In genomic region chr21:44874240-44874496, GRCh38 we compare ENCODE assay signal across 8 cellular contexts. TPM values are rescaled to one million over a fixed set of nuclear protein-coding genes. Genes with fewer than 3 reads are reported as not detected.
A peak's percentile ranks its signal among the peaks of the same experiment; 100 is the strongest.
DNase-seq lines count a peak whose midpoint lies in the region; ATAC-seq and TF ChIP-seq lines count a peak whose summit lies in the region.

No MANE protein-coding gene starts in this region.

- ATAC-seq in Right ventricle myocardium inferior (no peak), HG02938 (IDR thresholded peaks at IDR 0.05; ENCODE audit: unreplicated experiment) (no peak)
- ATAC-seq in activated CD8-positive, alpha-beta T cell treated with anti-CD3 and anti-CD28 coated beads for 36 hours, result no peak

- H3K9me3 Mint-ChIP-seq in activated CD8-positive, alpha-beta T cell treated with anti-CD3 and anti-CD28 coated beads for 36 hours, result no peaks in the 10 kb centered on the region

- H3K27ac ChIP-seq in left ventricle myocardium inferior (replicated peaks) (peak overlapping the region; percentile 99), iPS-18a (ENCODE audit: low read length) (no peak overlapping the region), stomach (peak overlapping the region; percentile 96 to 99 (median 97))

- H3K4me3 Mint-ChIP-seq in activated CD8-positive, alpha-beta T cell treated with anti-CD3 and anti-CD28 coated beads for 36 hours, result peak overlapping the region; percentile 84

- H3K36me3 Mint-ChIP-seq in activated CD8-positive, alpha-beta T cell treated with anti-CD3 and anti-CD28 coated beads for 36 hours (ENCODE audit: low read depth), result peaks cover under 1% of the 10 kb centered on the region

- intact Hi-C loops in left ventricle myocardium inferior (cut with micrococcal nuclease), result no loop called here
- intact Hi-C loops in Right ventricle myocardium inferior (cut with DNase I), result loop anchor here (1.0 kb wide), 2 partner anchors 57 to 73 kb away; partner anchors contain the start of gene UBE2G2
- intact Hi-C loops in activated CD8-positive, alpha-beta T cell treated with anti-CD3 and anti-CD28 coated beads for 36 hours (cut with micrococcal nuclease), result loop anchor here (10.0 kb wide), 1 partner anchor 51 kb away; the partner anchor contains the start of gene ITGB2
- intact Hi-C loops in stomach (cut with DNase I; ENCODE audit: low total_unique reads), result no loop called here

- no peaks in the 10 kb centered on the region for H3K36me3 ChIP-seq in left ventricle myocardium inferior
- H3K36me3 ChIP-seq in iPS-18a (ENCODE audit: control insufficient read depth, low read depth, low read length), result no peaks in the 10 kb centered on the region
- no peaks in the 10 kb centered on the region for H3K36me3 ChIP-seq in stomach

- TF ChIP-seq POLR2A in stomach (IDR thresholded peaks at IDR 0.05), result no peak

- H3K9me3 ChIP-seq in left ventricle myocardium inferior (replicated peaks), result no peaks in the 10 kb centered on the region
- H3K9me3 ChIP-seq in iPS-18a (ENCODE audit: control insufficient read depth, low read depth, low read length), result no peaks in the 10 kb centered on the region
- H3K9me3 ChIP-seq in stomach, result no peaks in the 10 kb centered on the region

- CTCF ChIA-PET in activated CD8-positive, alpha-beta T cell treated with anti-CD3 and anti-CD28 coated beads for 36 hours (lab: Charles Lee), result interaction anchor here (1.1 to 4.4 kb wide), 7 partner anchors 10 to 81 kb away, joined by 3 to 58 read pairs (median 5); partner anchors contain the start of gene UBE2G2

- POLR2A ChIA-PET in activated CD8-positive, alpha-beta T cell treated with anti-CD3 and anti-CD28 coated beads for 36 hours (lab: Charles Lee), result interaction anchor here (0.8 to 19.2 kb wide), 11 partner anchors 9 to 73 kb away, joined by 3 to 166 read pairs (median 5); partner anchors contain the start of genes SLX9 and UBE2G2

- no peak overlapping the region for H3K9ac ChIP-seq in iPS-18a (ENCODE audit: low read length)

- TF ChIP-seq EP300 in stomach (IDR thresholded peaks at IDR 0.05), result no peak

- H3K4me3 ChIP-seq in left ventricle myocardium inferior (peak overlapping the region; percentile 85), iPS-18a (ENCODE audit: low read length) (peak overlapping the region; percentile 62), stomach (peak overlapping the region; percentile 91 to 98 (median 95))

- H3K4me1 Mint-ChIP-seq in activated CD8-positive, alpha-beta T cell treated with anti-CD3 and anti-CD28 coated beads for 36 hours (ENCODE audit: low read depth), result peaks cover 35% of the 10 kb centered on the region

- 1 to 4% (median 2%) methylated on average over 14 to 20 of the region's 20 CpGs for WGBS in stomach, 5 donors

- in situ Hi-C loops in GM13977 (cut with MboI; ENCODE audit: low pct_unique_long_range_greater_than_20kb, low sequenced_read_pairs, unreplicated experiment), result no loop called here

- H3K4me1 ChIP-seq in left ventricle myocardium inferior, result peaks cover 65% of the 10 kb centered on the region
- H3K4me1 ChIP-seq in iPS-18a (ENCODE audit: control insufficient read depth, low read depth, low read length), result peaks cover 10% of the 10 kb centered on the region
- H3K4me1 ChIP-seq in stomach, result peaks cover 43 to 61% (median 48%) of the 10 kb centered on the region in 4 donors

- no peaks in the 10 kb centered on the region for H3K27me3 ChIP-seq in left ventricle myocardium inferior (ENCODE audit: low read depth)
- H3K27me3 ChIP-seq in iPS-18a (ENCODE audit: control insufficient read depth, insufficient read depth, low read length), result peaks cover 29% of the 10 kb centered on the region
- H3K27me3 ChIP-seq in stomach, result no peaks in the 10 kb centered on the region

- H3K27me3 Mint-ChIP-seq in activated CD8-positive, alpha-beta T cell treated with anti-CD3 and anti-CD28 coated beads for 36 hours, result no peaks in the 10 kb centered on the region

- no peak for DNase-seq in left ventricle myocardium inferior
- no peak for DNase-seq in Right ventricle myocardium inferior (ENCODE audit: missing footprints)
- DNase-seq in activated CD8-positive, alpha-beta T cell treated with anti-CD3 and anti-CD28 coated beads for 36 hours, result no peak
- DNase-seq in stomach, result no peak
- no peak for DNase-seq in GM13977 (ENCODE audit: low spot score)
- DNase-seq in central memory CD4-positive, alpha-beta T cell, result no peak

- peak overlapping the region; percentile 83 for H3K27ac Mint-ChIP-seq in activated CD8-positive, alpha-beta T cell treated with anti-CD3 and anti-CD28 coated beads for 36 hours

- no peak for TF ChIP-seq CTCF in left ventricle myocardium inferior (IDR thresholded peaks at IDR 0.05; ENCODE audit: borderline replicate concordance)
- TF ChIP-seq CTCF in activated CD8-positive, alpha-beta T cell treated with anti-CD3 and anti-CD28 coated beads for 36 hours (IDR thresholded peaks at IDR 0.05), result no peak
- no peak for TF ChIP-seq CTCF in stomach (IDR thresholded peaks at IDR 0.05)
- TF ChIP-seq CTCF in GM13977 (IDR thresholded peaks at IDR 0.05; ENCODE audit: extremely low read depth, insufficient read depth, missing control alignments), result no peak

RNA-seq across cellular contexts. Expression of gene PTTG1IP, which starts 0.7 kb away (rescaled TPM):
- total RNA-seq in left ventricle myocardium inferior, result 171 TPM
- 160 TPM for total RNA-seq in Right ventricle myocardium inferior
- total RNA-seq in activated CD8-positive, alpha-beta T cell treated with anti-CD3 and anti-CD28 coated beads for 36 hours, result 10 to 100 TPM; 60.7 to 61.8 TPM
- 100 to 1,000 TPM in 4 of 5 donors, 10 to 100 TPM in 1; 85.7 to 253 (median 164) TPM for total RNA-seq in stomach
- 10 to 100 TPM; 61.3 to 96.3 (median 75.8) TPM for polyA plus RNA-seq in stomach

RNA-seq across cellular contexts. Expression of gene ITGB2, which starts 46.5 kb away (rescaled TPM):
- total RNA-seq in left ventricle myocardium inferior (18.6 TPM), Right ventricle myocardium inferior (36.7 TPM), stomach (10 to 100 TPM in 3 of 5 donors, 1 to 10 TPM in 2; 3.5 to 72.2 (median 14.2) TPM)
- 100 to 1,000 TPM; 340 to 343 TPM for total RNA-seq in activated CD8-positive, alpha-beta T cell treated with anti-CD3 and anti-CD28 coated beads for 36 hours
- polyA plus RNA-seq in stomach, result 10 to 100 TPM in 2 of 3 donors, 1 to 10 TPM in 1; 6.7 to 25.3 (median 24.1) TPM

RNA-seq across cellular contexts. Expression of gene SUMO3, which starts 56.3 kb away (rescaled TPM):
- total RNA-seq in left ventricle myocardium inferior, result 75.5 TPM
- total RNA-seq in Right ventricle myocardium inferior, result 73.9 TPM
- 10 to 100 TPM; 69.8 to 72.9 TPM for total RNA-seq in activated CD8-positive, alpha-beta T cell treated with anti-CD3 and anti-CD28 coated beads for 36 hours
- 10 to 100 TPM; 29.5 to 80.1 (median 42.0) TPM for total RNA-seq in stomach
- polyA plus RNA-seq in stomach, result 10 to 100 TPM; 36.4 to 95.9 (median 78.1) TPM

Comparison
In these comparisons a context has a peak if more than half of its experiments do, and no peak if none do; other contexts are left out.
1. intact Hi-C loops: an anchor here in Right ventricle myocardium inferior (1.0 kb wide) and activated CD8-positive, alpha-beta T cell treated with anti-CD3 and anti-CD28 coated beads for 36 hours (10.0 kb wide); none called in left ventricle myocardium inferior and stomach.